In genomic region chr9:135179041-135179440, GRCh38 we compare ENCODE assay signal across 19 cellular contexts.
A peak's percentile ranks its signal among the peaks of the same experiment; 100 is the strongest.
DNase-seq lines count a peak whose midpoint lies in the region; ATAC-seq and TF ChIP-seq lines count a peak whose summit lies in the region.
"Had no signal": no experiment of that assay in that cellular context is flagged by ENCODE, and none has a peak within 500 bp of the region (broad histone marks: within the 10 kb centered on the region; RNA-seq: fewer than 3 reads in every experiment).

No MANE protein-coding gene starts in this region.

- H3K23ac ChIP-seq in H9 (ENCODE audit: insufficient read length, low read depth, low read length) = no peak overlapping the region

- no peak overlapping the region for H4K91ac ChIP-seq in H9 (ENCODE audit: insufficient read length, low read depth, low read length)

- H3K9me3 Mint-ChIP-seq in H9 (no peaks in the 10 kb centered on the region), brain (peaks cover 0 to 4% (median 0%) of the 10 kb centered on the region in 5 experiments), glutamatergic neuron (ENCODE audit: unreplicated experiment) (no peaks in the 10 kb centered on the region)
- H3K9me3 Mint-ChIP-seq in stimulated activated memory B cell treated with anti-CD40 and anti-IgM and Interleukin-4, amounts not matched to agents 10 μg/mL and 1 μg/mL and 100 μg/mL, for 72 hours = no peaks in the 10 kb centered on the region
- H3K9me3 Mint-ChIP-seq: CD4-positive, alpha-beta memory T cell; GM23338 had no signal

- no peak overlapping the region for H3K27ac ChIP-seq in H9 (ENCODE audit: insufficient read length, low read depth, low read length)
- no peak overlapping the region for H3K27ac ChIP-seq in SJCRH30

- no peaks in the 10 kb centered on the region for H3K27me3 ChIP-seq in H9 (ENCODE audit: insufficient read depth, low read length)
- peaks cover 31% of the 10 kb centered on the region for H3K27me3 ChIP-seq in SJCRH30

- DNase-seq in H9 = no peak
- no peak for DNase-seq in glutamatergic neuron
- DNase-seq in central memory CD4-positive, alpha-beta T cell = no peak
- DNase-seq in DMS 273 treated with DMSO at 0.1 percent for 48 hours (lab: John Stamatoyannopoulos, UW) = no peak
- DNase-seq in SJCRH30 = no peak
- DNase-seq: 8988T; C1 segment of cervical spinal cord; Calu3; CD4-positive, alpha-beta memory T cell; COR-L47; DMS153; DMS79; EL; GDM1; HCEC 1CT had no signal

- no peak overlapping the region for H3K4ac ChIP-seq in H9 (ENCODE audit: low read depth, low read length)

- TF ChIP-seq CTCF in H9 (conservative IDR thresholded peaks at IDR 0.05) (no peak), brain (conservative IDR thresholded peaks at IDR 0.05) (no peak), glutamatergic neuron (IDR thresholded peaks at IDR 0.05; ENCODE audit: partially characterized antibody, unreplicated experiment) (no peak)

- no peak overlapping the region for H2BK12ac ChIP-seq in H9 (ENCODE audit: insufficient read length, low read depth, low read length)

- no peak overlapping the region for H2BK20ac ChIP-seq in H9 (ENCODE audit: low read depth, low read length, poor library complexity, severe bottlenecking)

- H3K9ac ChIP-seq in H9 (ENCODE audit: extremely low read depth, insufficient read length, low read length) = no peak overlapping the region

- no peak overlapping the region for H3K18ac ChIP-seq in H9 (ENCODE audit: insufficient read length, low read depth, low read length)

- no peaks in the 10 kb centered on the region for H3K27me3 Mint-ChIP-seq in H9 (ENCODE audit: low read depth)
- H3K27me3 Mint-ChIP-seq in brain = peaks cover 3% of the 10 kb centered on the region
- peaks cover under 1% of the 10 kb centered on the region for H3K27me3 Mint-ChIP-seq in glutamatergic neuron (ENCODE audit: unreplicated experiment)
- H3K27me3 Mint-ChIP-seq in stimulated activated memory B cell treated with anti-CD40 and anti-IgM and Interleukin-4, amounts not matched to agents 10 μg/mL and 1 μg/mL and 100 μg/mL, for 72 hours = peaks cover 11% of the 10 kb centered on the region
- H3K27me3 Mint-ChIP-seq: CD4-positive, alpha-beta memory T cell had no signal

- H3K4me3 ChIP-seq in SJCRH30 = no peak overlapping the region
- H3K4me3 ChIP-seq: GM12878, GM23338 had no signal

- no CpG with 5 or more reads among the region's 10 CpGs for WGBS in H9 (ENCODE audit: extremely low coverage, insufficient read length, low lambda C conversion rate)

- no peak overlapping the region for H4K5ac ChIP-seq in H9 (ENCODE audit: insufficient read length, low read depth, low read length)

- no peaks in the 10 kb centered on the region for H3K23me2 ChIP-seq in H9 (ENCODE audit: insufficient read length, low read depth, low read length, poor library complexity, severe bottlenecking)

- H3T11ph ChIP-seq in H9 (ENCODE audit: low read length) = no peak overlapping the region

- no peaks in the 10 kb centered on the region for H3K4me1 Mint-ChIP-seq in H9
- H3K4me1 Mint-ChIP-seq in brain = peaks cover 45% of the 10 kb centered on the region
- peaks cover 9% of the 10 kb centered on the region for H3K4me1 Mint-ChIP-seq in glutamatergic neuron (ENCODE audit: low read depth, unreplicated experiment)
- no peaks in the 10 kb centered on the region for H3K4me1 Mint-ChIP-seq in stimulated activated memory B cell treated with anti-CD40 and anti-IgM and Interleukin-4, amounts not matched to agents 10 μg/mL and 1 μg/mL and 100 μg/mL, for 72 hours
- H3K4me1 Mint-ChIP-seq: CD4-positive, alpha-beta memory T cell; GM23338 had no signal

- H2BK5ac ChIP-seq in H9 (ENCODE audit: insufficient read length, low read length) = no peak overlapping the region

- H3K4me3 Mint-ChIP-seq in H9 = no peak overlapping the region
- H3K4me3 Mint-ChIP-seq in brain = no peak overlapping the region
- peak overlapping the region; percentile 40 for H3K4me3 Mint-ChIP-seq in glutamatergic neuron (ENCODE audit: unreplicated experiment)
- no peak overlapping the region for H3K4me3 Mint-ChIP-seq in stimulated activated memory B cell treated with anti-CD40 and anti-IgM and Interleukin-4, amounts not matched to agents 10 μg/mL and 1 μg/mL and 100 μg/mL, for 72 hours
- H3K4me3 Mint-ChIP-seq: CD4-positive, alpha-beta memory T cell; GM23338 had no signal

- H2BK15ac ChIP-seq in H9 (ENCODE audit: low read depth, low read length) = no peak overlapping the region

- H3K79me2 ChIP-seq in H9 (ENCODE audit: insufficient read depth, low read length) = no peaks in the 10 kb centered on the region

- H3K4me2 ChIP-seq in H9 (ENCODE audit: insufficient read depth, insufficient read length, low read length) = no peak overlapping the region
- H3K4me2 ChIP-seq: GM23338 had no signal

- H3K9me3 ChIP-seq in H9 (ENCODE audit: control insufficient read depth, low read depth, low read length) = no peaks in the 10 kb centered on the region
- no peaks in the 10 kb centered on the region for H3K9me3 ChIP-seq in SJCRH30 (replicated peaks)

- H3K4me1 ChIP-seq in H9 (ENCODE audit: insufficient read depth, low read length) (no peaks in the 10 kb centered on the region), SJCRH30 (no peaks in the 10 kb centered on the region)

- no peaks in the 10 kb centered on the region for H3K36me3 ChIP-seq in SJCRH30

- no peaks in the 10 kb centered on the region for H3K36me3 Mint-ChIP-seq in H9 (ENCODE audit: insufficient read depth in 1 of 3, low read depth in 3 of 3)
- H3K36me3 Mint-ChIP-seq in brain = no peaks in the 10 kb centered on the region
- H3K36me3 Mint-ChIP-seq in glutamatergic neuron (ENCODE audit: unreplicated experiment) = no peaks in the 10 kb centered on the region
- no peaks in the 10 kb centered on the region for H3K36me3 Mint-ChIP-seq in stimulated activated memory B cell treated with anti-CD40 and anti-IgM and Interleukin-4, amounts not matched to agents 10 μg/mL and 1 μg/mL and 100 μg/mL, for 72 hours
- H3K36me3 Mint-ChIP-seq: CD4-positive, alpha-beta memory T cell had no signal

- H3K14ac ChIP-seq in H9 (ENCODE audit: insufficient read depth, low read length) = peak overlapping the region; percentile 21; the same call in 1 of the 2 replicates

- H3K79me1 ChIP-seq in H9 (ENCODE audit: insufficient read depth, low read depth, low read length, poor library complexity, severe bottlenecking) = no peaks in the 10 kb centered on the region

- H2AFZ ChIP-seq in H9 (ENCODE audit: low read length) = no peak overlapping the region
- H2AFZ ChIP-seq: GM23338 had no signal

- no peak overlapping the region for H4K8ac ChIP-seq in H9 (replicated peaks; ENCODE audit: insufficient read length, low read depth, low read length)

- H4K20me1 ChIP-seq in H9 (ENCODE audit: control insufficient read depth, insufficient read depth, insufficient read length) = no peaks in the 10 kb centered on the region

- peak; percentile 28 for ATAC-seq in stimulated activated memory B cell treated with anti-CD40 and anti-IgM and Interleukin-4, amounts not matched to agents 10 μg/mL and 1 μg/mL and 100 μg/mL, for 72 hours
- ATAC-seq: GM12878, GM23338 had no signal

- H3K56ac ChIP-seq in H9 (ENCODE audit: insufficient read length, low read depth, low read length) = no peak overlapping the region

- H2AK5ac ChIP-seq in H9 (ENCODE audit: insufficient read length, low read length) = no peak overlapping the region

- no peak overlapping the region for H2BK120ac ChIP-seq in H9 (ENCODE audit: low read depth, low read length, poor library complexity, severe bottlenecking)

- H3K27ac Mint-ChIP-seq in H9 (peak overlapping the region; percentile 51 to 94 (median 68); a peak in 3 of 7 replicates), brain (peak overlapping the region in 3 of 5 experiments; percentile 69 to 81 (median 73)), glutamatergic neuron (ENCODE audit: unreplicated experiment) (no peak overlapping the region)
- H3K27ac Mint-ChIP-seq in stimulated activated memory B cell treated with anti-CD40 and anti-IgM and Interleukin-4, amounts not matched to agents 10 μg/mL and 1 μg/mL and 100 μg/mL, for 72 hours = no peak overlapping the region
- H3K27ac Mint-ChIP-seq: CD4-positive, alpha-beta memory T cell; GM23338 had no signal

Comparison
In these comparisons a context has a peak if more than half of its experiments do, and no peak if none do; other contexts are left out.
1. H3K27ac Mint-ChIP-seq: peak in H9 (3 of 3) and brain (3 of 5); none in glutamatergic neuron (single experiment) and stimulated activated memory B cell treated with anti-CD40 and anti-IgM and Interleukin-4, amounts not matched to agents 10 μg/mL and 1 μg/mL and 100 μg/mL, for 72 hours (single experiment).